In genomic region chr11:68302256-68303054, GRCh38 we compare ENCODE assay signal across 16 cellular contexts. TPM values are rescaled to one million over a fixed set of nuclear protein-coding genes. Genes with fewer than 3 reads are reported as not detected.
DNase-seq lines count a peak whose midpoint lies in the region; ATAC-seq, FAIRE-seq and TF ChIP-seq lines count a peak whose summit lies in the region.
"Had no signal": no experiment of that assay in that cellular context is flagged by ENCODE, and none has a peak within 500 bp of the region (broad histone marks: within the 10 kb centered on the region; RNA-seq: fewer than 3 reads in every experiment).

No MANE protein-coding gene starts in this region.

- H3K27me3 Mint-ChIP-seq in T-helper 17 cell, result peaks cover 8% of the 10 kb centered on the region

- H3K9ac ChIP-seq in SK-N-SH, result no peak overlapping the region

- WGBS in SK-N-SH (ENCODE audit: low lambda C conversion rate), result 93% methylated on average over 7 of the region's 12 CpGs

- DNase-seq in SK-N-SH (peak; percentile 15), RCC 7860 (ENCODE audit: low spot score) (peak; percentile 38), fibroblast of peridontal ligament (ENCODE audit: extremely low read depth) (peak; percentile 26), tibial artery (no peak), T-helper 17 cell (no peak)
- DNase-seq in stimulated activated CD4-positive, alpha-beta T cell treated with anti-CD3 and anti-CD28 coated beads, Interleukin-4, amount 100 ng/mL, for 4 hours, result no peak
- DNase-seq: AML-193, anterior cingulate cortex, left cardiac atrium, NCI-H2227 treated with DMSO at 0.1 percent for 48 hours, T-helper 2 cell, testis had no signal

- ATAC-seq in SK-N-SH treated with all-trans-retinoic acid at 6 μM for 48 hours, result no peak
- no peak for ATAC-seq in HG03095 (IDR thresholded peaks at IDR 0.05; ENCODE audit: unreplicated experiment)
- no peak for ATAC-seq in T-helper 17 cell

- no peak overlapping the region for H3K4me2 ChIP-seq in SK-N-SH

- H3K9me3 ChIP-seq in SK-N-SH, result no peaks in the 10 kb centered on the region
- no peaks in the 10 kb centered on the region for H3K9me3 ChIP-seq in tibial artery
- no peaks in the 10 kb centered on the region for H3K9me3 ChIP-seq in T-helper 17 cell (ENCODE audit: control insufficient read depth, low read length, poor library complexity, severe bottlenecking)
- H3K9me3 ChIP-seq: pancreas, testis had no signal

- TF ChIP-seq EP300 in SK-N-SH (IDR thresholded peaks at IDR 0.05; ENCODE audit: borderline replicate concordance in 1 of 2, low read depth in 1 of 2, low read length in 1 of 2), result no peak

- no peak overlapping the region for H3K4me3 Mint-ChIP-seq in T-helper 17 cell

- TF ChIP-seq CTCF in SK-N-SH (IDR thresholded peaks at IDR 0.05) (no peak), tibial artery (IDR thresholded peaks at IDR 0.05) (no peak)

- H3K36me3 Mint-ChIP-seq in T-helper 17 cell (ENCODE audit: low read depth), result no peaks in the 10 kb centered on the region

- H3K27ac ChIP-seq in SK-N-SH (ENCODE audit: low read depth in 2 of 2, low read length in 1 of 2) (no peak overlapping the region), tibial artery (no peak overlapping the region)
- H3K27ac ChIP-seq: epithelial cell of prostate, pancreas, testis had no signal

- H3K4me3 ChIP-seq in SK-N-SH (ENCODE audit: low read depth in 2 of 2, low read length in 1 of 2) (no peak overlapping the region), tibial artery (no peak overlapping the region)
- H3K4me3 ChIP-seq: pancreas, testis had no signal

- FAIRE-seq in RCC 7860 (lab: Jason Lieb, UNC), result no peak
- FAIRE-seq: pancreas had no signal

- POLR2A ChIA-PET in SK-N-SH (lab: Yijun Ruan, JAX), result no interaction called here

- intact Hi-C loops in tibial artery (cut with DNase I; ENCODE audit: low total_unique reads), result no loop called here

- no peak overlapping the region for H3K27ac Mint-ChIP-seq in T-helper 17 cell

- H3K9me2 ChIP-seq in SK-N-SH, result no peaks in the 10 kb centered on the region

- H3K4me1 ChIP-seq in SK-N-SH (ENCODE audit: control insufficient read depth in 1 of 2, insufficient read depth in 2 of 2, low read depth in 1 of 2, low read length in 1 of 2), result peaks cover 0 to 7% of the 10 kb centered on the region in 2 experiments; a peak in 2 of 4 replicates
- H3K4me1 ChIP-seq in tibial artery, result peaks cover 0 to 17% (median 6%) of the 10 kb centered on the region in 4 donors

- H3F3A ChIP-seq in SK-N-SH (replicated peaks; ENCODE audit: insufficient read depth), result no peaks in the 10 kb centered on the region

- H2AFZ ChIP-seq in SK-N-SH (ENCODE audit: low read depth), result no peak overlapping the region

- H3K4me1 Mint-ChIP-seq in T-helper 17 cell, result peaks cover 3% of the 10 kb centered on the region

- no peak for TF ChIP-seq RAD21 in SK-N-SH (IDR thresholded peaks at IDR 0.05; ENCODE audit: low read length)

- H3K27me3 ChIP-seq in SK-N-SH (ENCODE audit: insufficient read depth) (no peaks in the 10 kb centered on the region), tibial artery (no peaks in the 10 kb centered on the region)
- H3K27me3 ChIP-seq: pancreas, testis had no signal

- H3K79me2 ChIP-seq in SK-N-SH (ENCODE audit: insufficient read depth), result no peaks in the 10 kb centered on the region

- no peaks in the 10 kb centered on the region for H4K20me1 ChIP-seq in SK-N-SH (ENCODE audit: insufficient read depth)

- H3K36me3 ChIP-seq in SK-N-SH (replicated peaks in 1 of 2; ENCODE audit: control insufficient read depth in 1 of 2, insufficient read depth in 2 of 2, low read length in 1 of 2) (no peaks in the 10 kb centered on the region), tibial artery (no peaks in the 10 kb centered on the region)
- H3K36me3 ChIP-seq: pancreas had no signal

- CTCF ChIA-PET in SK-N-SH (lab: Yijun Ruan, JAX), result interaction anchor here (0.8 to 3.3 kb wide), 4 partner anchors 12 to 93 kb away, joined by 3 to 12 read pairs (median 3); no protein-coding TSS in a partner anchor

TF ChIP-seq in SK-N-SH, 30 proteins besides CTCF, POLR2A, EP300 and RAD21:
- TF ChIP-seq TCF12 (IDR thresholded peaks at IDR 0.05) (peak; percentile 84), RXRA (IDR thresholded peaks at IDR 0.05; ENCODE audit: borderline replicate concordance, low read depth) (no peak), FOSL2 (IDR thresholded peaks at IDR 0.05; ENCODE audit: borderline replicate concordance, low read depth) (peak; percentile 29; the same call in 1 of the 2 replicates)

TF ChIP-seq in SK-N-SH treated with all-trans-retinoic acid at 6 μM for 48 hours, 23 proteins besides CTCF, POLR2A, EP300 and RAD21:
- TF ChIP-seq ZNF70 (CRISPR knock-in tag; IDR thresholded peaks at IDR 0.05), result no peak
- no peak for TF ChIP-seq ZFP3 (CRISPR knock-in tag; IDR thresholded peaks at IDR 0.05)
- no peak for TF ChIP-seq PATZ1 (CRISPR knock-in tag; IDR thresholded peaks at IDR 0.05; ENCODE audit: borderline replicate concordance)
- TF ChIP-seq ARNTL (CRISPR knock-in tag; IDR thresholded peaks at IDR 0.05; ENCODE audit: borderline replicate concordance, low read depth), result no peak
- TF ChIP-seq GLIS3 (CRISPR knock-in tag; IDR thresholded peaks at IDR 0.05), result no peak
- TF ChIP-seq CSRNP3 (CRISPR knock-in tag; IDR thresholded peaks at IDR 0.05), result no peak
- TF ChIP-seq TSHZ2 (CRISPR knock-in tag; IDR thresholded peaks at IDR 0.05), result no peak
- no peak for TF ChIP-seq BACH2 (CRISPR knock-in tag; IDR thresholded peaks at IDR 0.05; ENCODE audit: borderline replicate concordance)
- TF ChIP-seq PPARA (CRISPR knock-in tag; IDR thresholded peaks at IDR 0.05; ENCODE audit: borderline replicate concordance), result no peak
- no peak for TF ChIP-seq ESRRG (CRISPR knock-in tag; IDR thresholded peaks at IDR 0.05)
TF ChIP-seq in SK-N-SH treated with all-trans-retinoic acid at 6 μM for 48 hours: peak in this region for 0.

RNA-seq across cellular contexts. Expression of gene LRP5, which starts 9.9 kb away (rescaled TPM):
- polyA plus RNA-seq in SK-N-SH (2012; rRNA removed), result 10.2 and 15.0 TPM in 2 replicates
- polyA plus RNA-seq in SK-N-SH (2012; cell fraction: cytosol; rRNA removed), result 6.1 and 10.0 TPM in 2 replicates
- polyA plus RNA-seq in SK-N-SH (2012; cell fraction: nucleus; rRNA removed), result 18.6 and 21.7 TPM in 2 replicates
- total RNA-seq in T-helper 17 cell, result 1 to 10 TPM in 1 of 2 donors, under 1 TPM in 1; 0.73 to 3.0 TPM

RNA-seq across cellular contexts. Expression of gene C11orf24, which starts 30.7 kb away (rescaled TPM):
- 50.9 and 52.1 TPM in 2 replicates for polyA plus RNA-seq in SK-N-SH (2012; rRNA removed)
- 29.9 and 37.6 TPM in 2 replicates for polyA plus RNA-seq in SK-N-SH (2012; cell fraction: cytosol; rRNA removed)
- 37.7 and 41.7 TPM in 2 replicates for polyA plus RNA-seq in SK-N-SH (2012; cell fraction: nucleus; rRNA removed)
- 10 to 100 TPM; 10.5 to 11.6 TPM for total RNA-seq in T-helper 17 cell

Comparison
In these comparisons a context has a peak if more than half of its experiments do, and no peak if none do; other contexts are left out.
1. DNase-seq: peak in SK-N-SH (single experiment), RCC 7860 (single experiment) and fibroblast of peridontal ligament (single experiment); none in stimulated activated CD4-positive, alpha-beta T cell treated with anti-CD3 and anti-CD28 coated beads, Interleukin-4, amount 100 ng/mL, for 4 hours (0 of 2), tibial artery (0 of 2) and T-helper 17 cell (0 of 3).